ENCODE assay signal across 28 cellular contexts in genomic region chr22:36554101-36554500, GRCh38. TPM values are rescaled to one million over a fixed set of nuclear protein-coding genes. Genes with fewer than 3 reads are reported as not detected.
DNase-seq lines count a peak whose midpoint lies in the region; TF ChIP-seq lines count a peak whose summit lies in the region.
"Had no signal": no experiment of that assay in that cellular context is flagged by ENCODE, and none has a peak within 500 bp of the region (broad histone marks: within the 10 kb centered on the region; RNA-seq: fewer than 3 reads in every experiment).

No MANE protein-coding gene starts in this region.

- H3K27me3 ChIP-seq in BLaER1: no peaks in the 10 kb centered on the region
- no peaks in the 10 kb centered on the region for H3K27me3 ChIP-seq in Caco-2 (replicated peaks; ENCODE audit: control insufficient read depth, insufficient read depth, low read length)
- H3K27me3 ChIP-seq in MM.1S (replicated peaks; ENCODE audit: insufficient read depth, low read length): peaks cover 80% of the 10 kb centered on the region
- H3K27me3 ChIP-seq: ascending aorta, right atrium auricular region had no signal

- H2AFZ ChIP-seq in OCI-LY7 (ENCODE audit: low read length) (no peak overlapping the region), MM.1S (ENCODE audit: low read length) (no peak overlapping the region)
- H2AFZ ChIP-seq: PC-9 had no signal

- H3K4me3 Mint-ChIP-seq in Caco-2 (ENCODE audit: unreplicated experiment): no peak overlapping the region
- H3K4me3 Mint-ChIP-seq: activated CD4-positive, alpha-beta T cell treated with anti-CD3 and anti-CD28 coated beads, Interleukin-2, amount 10 ng/mL, durations not matched to agents 24 days and 14 days; immature natural killer cell had no signal

- H3K9ac ChIP-seq in BLaER1 (no peak overlapping the region), MM.1S (ENCODE audit: low read length) (no peak overlapping the region)

- H3K36me3 ChIP-seq in BLaER1 (no peaks in the 10 kb centered on the region), OCI-LY7 (ENCODE audit: insufficient read depth, low read length) (no peaks in the 10 kb centered on the region), Caco-2 (ENCODE audit: control insufficient read depth, insufficient read depth, low read length) (no peaks in the 10 kb centered on the region), MM.1S (replicated peaks; ENCODE audit: insufficient read depth, low read length) (no peaks in the 10 kb centered on the region)
- H3K36me3 ChIP-seq: ascending aorta, HAP-1, right atrium auricular region, upper lobe of right lung, WERI-Rb-1 had no signal

- H3K4me2 ChIP-seq in BLaER1 (peak overlapping the region; percentile 62), OCI-LY7 (ENCODE audit: low read length) (no peak overlapping the region), MM.1S (ENCODE audit: low read depth, low read length) (no peak overlapping the region)
- H3K4me2 ChIP-seq: PC-9 had no signal

- H3K4me1 ChIP-seq in BLaER1: peaks cover 60% of the 10 kb centered on the region
- peaks cover 32% of the 10 kb centered on the region for H3K4me1 ChIP-seq in OCI-LY7 (ENCODE audit: insufficient read depth, low read length, poor library complexity, severe bottlenecking)
- no peaks in the 10 kb centered on the region for H3K4me1 ChIP-seq in Caco-2
- H3K4me1 ChIP-seq in MM.1S (ENCODE audit: low read length): no peaks in the 10 kb centered on the region
- H3K4me1 ChIP-seq: ascending aorta, HAP-1, right atrium auricular region, upper lobe of right lung had no signal

- peaks cover 14% of the 10 kb centered on the region for H3K27me3 Mint-ChIP-seq in Caco-2 (ENCODE audit: insufficient read depth, unreplicated experiment)

- BruUV-seq in OCI-LY7 (replicated peaks; lab: Mats Ljungman, UMichigan) (no TSS peak), Caco-2 (replicated peaks; lab: Mats Ljungman, UMichigan) (no TSS peak)

- no peaks in the 10 kb centered on the region for H3K9me2 ChIP-seq in OCI-LY7 (ENCODE audit: insufficient read depth, low read length)
- H3K9me2 ChIP-seq in MM.1S (replicated peaks; ENCODE audit: insufficient read depth, low read length): no peaks in the 10 kb centered on the region

- H3K9me3 Mint-ChIP-seq in Caco-2 (ENCODE audit: unreplicated experiment): no peaks in the 10 kb centered on the region
- H3K9me3 Mint-ChIP-seq: activated CD4-positive, alpha-beta T cell treated with anti-CD3 and anti-CD28 coated beads, Interleukin-2, amount 10 ng/mL, durations not matched to agents 24 days and 14 days had no signal

- no peaks in the 10 kb centered on the region for H3K36me3 Mint-ChIP-seq in Caco-2 (ENCODE audit: insufficient read depth, unreplicated experiment)
- H3K36me3 Mint-ChIP-seq: immature natural killer cell had no signal

- CTCF ChIA-PET in OCI-LY7 (lab: Charles Lee; ENCODE audit: unreplicated experiment): no interaction called here
- CTCF ChIA-PET in Caco-2 (lab: Charles Lee): no interaction called here

- no peaks in the 10 kb centered on the region for H4K20me1 ChIP-seq in BLaER1
- no peaks in the 10 kb centered on the region for H4K20me1 ChIP-seq in OCI-LY7 (ENCODE audit: insufficient read depth, low read length)
- H4K20me1 ChIP-seq in MM.1S (ENCODE audit: insufficient read depth, low read length): no peaks in the 10 kb centered on the region

- intact Hi-C loops in OCI-LY7 (cut with micrococcal nuclease; ENCODE audit: unreplicated experiment) (no loop called here), Caco-2 (cut with micrococcal nuclease; ENCODE audit: unreplicated experiment) (no loop called here)

- H3K27ac ChIP-seq in BLaER1: no peak overlapping the region
- H3K27ac ChIP-seq in OCI-LY7 (ENCODE audit: low read depth, low read length, poor library complexity, severe bottlenecking): no peak overlapping the region
- H3K27ac ChIP-seq in MM.1S (ENCODE audit: low read length): no peak overlapping the region
- H3K27ac ChIP-seq: ascending aorta, coronary artery, PC-9, right atrium auricular region, upper lobe of right lung, WERI-Rb-1 had no signal

- H3K4me3 ChIP-seq in BLaER1: no peak overlapping the region
- no peak overlapping the region for H3K4me3 ChIP-seq in OCI-LY7 (ENCODE audit: low read depth, low read length, poor library complexity, severe bottlenecking)
- no peak overlapping the region for H3K4me3 ChIP-seq in Caco-2 (ENCODE audit: low read depth, low read length)
- H3K4me3 ChIP-seq in MM.1S (ENCODE audit: low read length): no peak overlapping the region
- H3K4me3 ChIP-seq: ascending aorta, coronary artery, GM12878, HAP-1, PC-9, right atrium auricular region, upper lobe of right lung had no signal

- H3K9me3 ChIP-seq in BLaER1 (no peaks in the 10 kb centered on the region), OCI-LY7 (ENCODE audit: low read length) (no peaks in the 10 kb centered on the region), Caco-2 (no peaks in the 10 kb centered on the region), MM.1S (replicated peaks; ENCODE audit: insufficient read depth, low read length) (no peaks in the 10 kb centered on the region)
- H3K9me3 ChIP-seq: ascending aorta, HAP-1, right atrium auricular region, upper lobe of right lung had no signal

- H3K27ac Mint-ChIP-seq in Caco-2 (ENCODE audit: unreplicated experiment): no peak overlapping the region
- H3K27ac Mint-ChIP-seq: activated CD4-positive, alpha-beta T cell treated with anti-CD3 and anti-CD28 coated beads, Interleukin-2, amount 10 ng/mL, durations not matched to agents 24 days and 14 days; immature natural killer cell had no signal

- H3K79me2 ChIP-seq in OCI-LY7 (ENCODE audit: insufficient read depth, low read depth, low read length) (no peaks in the 10 kb centered on the region), MM.1S (ENCODE audit: low read length) (no peaks in the 10 kb centered on the region)

- no peaks in the 10 kb centered on the region for H3K4me1 Mint-ChIP-seq in Caco-2 (ENCODE audit: low read depth, unreplicated experiment)
- H3K4me1 Mint-ChIP-seq: immature natural killer cell had no signal

- H3F3A ChIP-seq in MM.1S (ENCODE audit: insufficient read depth, low read length): no peaks in the 10 kb centered on the region

- TF ChIP-seq CTCF in OCI-LY7 (conservative IDR thresholded peaks at IDR 0.05; ENCODE audit: low read length) (no peak), Caco-2 (IDR thresholded peaks at IDR 0.05; ENCODE audit: insufficient read depth in 1 of 2, low read depth in 1 of 2, low read length in 1 of 2, severe bottlenecking in 1 of 2, unreplicated experiment in 1 of 2) (no peak), MM.1S (IDR thresholded peaks at IDR 0.05; ENCODE audit: low read length) (no peak)

- DNase-seq in ELF-1 (ENCODE audit: low read depth, low spot score) (peak; percentile 64), OCI-LY7 (ENCODE audit: low spot score) (peak; percentile 13), left kidney (ENCODE audit: low read depth, low spot score) (peak; percentile 30), Caco-2 (no peak), MM.1S (no peak), GM03348 (ENCODE audit: low spot score) (no peak), NCI-H2227 treated with DMSO at 0.1 percent for 48 hours (lab: John Stamatoyannopoulos, UW) (no peak)
- DNase-seq: activated CD4-positive, alpha-beta T cell treated with anti-CD3 and anti-CD28 coated beads, Interleukin-2, amount 10 ng/mL, durations not matched to agents 24 days and 14 days; activated effector memory CD4-positive, alpha-beta T cell treated with anti-CD3 and anti-CD28 coated beads, Interleukin-2, amount 50 U/mL, for 16 hours; C1 segment of cervical spinal cord; effector memory CD4-positive, alpha-beta T cell; hippocampal formation; immature natural killer cell; NCI-H1436 treated with DMSO at 0.1 percent for 48 hours; NCI-H510A treated with DMSO at 0.1 percent for 48 hours; Right ventricle myocardium superior; stimulated activated CD4-positive, alpha-beta T cell treated with anti-CD3 and anti-CD28 coated beads, Interleukin-1b, Interleukin-23, amount 100 ng/mL, for 48 hours; stimulated activated naive CD8-positive, alpha-beta T cell treated with anti-CD3 and anti-CD28 coated beads, Interleukin-15, Interleukin-2, amounts not matched to agents 100 U/mL and 50 U/mL, for 24 hours; T1000; upper lobe of right lung; WERI-Rb-1 had no signal

- POLR2A ChIA-PET in OCI-LY7 (lab: Charles Lee): interaction anchor here (0.7 kb wide), 1 partner anchor 11 kb away, joined by 3 read pairs; no protein-coding TSS in a partner anchor
- POLR2A ChIA-PET in Caco-2 (lab: Charles Lee): no interaction called here

RNA-seq across cellular contexts. Expression of gene EIF3D, which starts 25.1 kb away (rescaled TPM):
- total RNA-seq in OCI-LY7 (2014; rRNA removed; shearing (Covaris generic)): 270 and 307 TPM in 2 replicates
- total RNA-seq in OCI-LY7 (2022) (201 and 223 TPM in 2 replicates), Caco-2 (2022) (240 and 250 TPM in 2 replicates)

RNA-seq across cellular contexts. Expression of gene FOXRED2, which starts 47.3 kb away (rescaled TPM):
- total RNA-seq in OCI-LY7 (2014; rRNA removed; shearing (Covaris generic)): 16.2 and 22.6 TPM in 2 replicates
- total RNA-seq in OCI-LY7 (2022) (40.6 and 48.3 TPM in 2 replicates), Caco-2 (2022) (182 and 220 TPM in 2 replicates)

Comparison
In these comparisons a context has a peak if more than half of its experiments do, and no peak if none do; other contexts are left out.
1. DNase-seq: peak in ELF-1 (single experiment), OCI-LY7 (single experiment) and left kidney (single experiment); none in Caco-2 (0 of 2), MM.1S (single experiment), GM03348 (single experiment) and NCI-H2227 treated with DMSO at 0.1 percent for 48 hours (single experiment).